ENCODE assay signal across 19 cellular contexts in the genomic region with DNA sequence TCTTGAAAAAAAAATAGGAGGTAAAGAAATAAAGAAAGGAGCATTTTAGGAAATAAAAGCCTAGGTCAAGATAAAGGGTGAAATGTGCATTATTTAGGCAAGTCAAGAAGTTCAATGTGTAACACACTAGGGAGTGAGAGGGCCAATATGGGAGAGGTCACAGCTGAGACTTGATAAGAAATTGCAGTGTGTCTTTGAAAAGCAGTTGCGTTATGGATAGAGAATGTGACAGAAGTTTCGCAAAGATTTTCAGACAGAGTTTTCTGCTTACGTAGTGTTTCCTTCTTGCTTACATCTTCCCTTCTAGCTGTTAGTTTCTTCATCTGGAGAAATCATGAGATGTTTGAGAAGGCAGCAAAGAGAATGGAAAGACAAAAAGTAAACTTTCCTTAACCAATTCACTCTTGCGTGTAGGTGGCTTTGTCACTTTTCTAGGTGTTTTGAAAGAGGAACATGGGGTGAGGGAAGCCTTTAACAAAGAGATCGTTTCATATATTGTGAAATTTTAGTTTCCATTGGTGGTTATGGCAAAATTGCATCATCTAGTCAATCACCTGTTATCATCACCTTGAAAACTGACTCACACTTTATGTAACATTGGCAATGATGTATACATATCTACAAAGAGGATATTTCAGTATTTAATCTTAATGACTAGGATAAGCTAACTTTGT.
"Had no signal": no experiment of that assay in that cellular context is flagged by ENCODE, and none has a peak within 500 bp of the region (broad histone marks: within the 10 kb centered on the region; RNA-seq: fewer than 3 reads in every experiment).

No MANE protein-coding gene starts in this region.

- DNase-seq: activated CD4-positive, CD25-positive, alpha-beta regulatory T cell treated with anti-CD3 and anti-CD28 coated beads, Interleukin-2, amount 50 U/mL, for 72 hours; activated CD8-positive, alpha-beta memory T cell treated with anti-CD3 and anti-CD28 coated beads for 24 hours; activated CD8-positive, alpha-beta memory T cell treated with anti-CD3 and anti-CD28 coated beads, Interleukin-2, amount 50 U/mL, for 48 hours; activated gamma-delta T cell treated with Interleukin-2 at 50 U/mL for 16 hours; activated T-cell treated with anti-CD3 and anti-CD28 coated beads, Interleukin-2, amount 50 U/mL, for 72 hours; effector CD8-positive, alpha-beta T cell; esophagus squamous epithelium; mesenchymal stem cell; naive thymus-derived CD8-positive, alpha-beta T cell; ovary; sigmoid colon; stimulated activated CD8-positive, alpha-beta memory T cell treated with anti-CD3 and anti-CD28 coated beads, Interleukin-4, amount 100 ng/mL, for 48 hours; stimulated activated naive CD4-positive, alpha-beta T cell; T-helper 2 cell; upper lobe of right lung had no signal

- H3K27ac ChIP-seq: cardiac muscle cell, esophagus squamous epithelium, ovary, sigmoid colon, upper lobe of right lung, VCaP had no signal

- H3K4me3 Mint-ChIP-seq: activated naive CD8-positive, alpha-beta T cell; activated T-cell treated with anti-CD3 and anti-CD28 coated beads, Interleukin-2, amount 50 U/mL, for 72 hours; dendritic cell treated with granulocyte-macrophage colony-stimulating factor and Interleukin-4, amounts not matched to agents 40 ng/mL and 50 ng/mL, for 4 days; naive thymus-derived CD8-positive, alpha-beta T cell had no signal

- H3K27me3 ChIP-seq: cardiac muscle cell, esophagus squamous epithelium, ovary, sigmoid colon, upper lobe of right lung had no signal

- H3K36me3 ChIP-seq: cardiac muscle cell, esophagus squamous epithelium, ovary, sigmoid colon, upper lobe of right lung had no signal

- H3K27me3 Mint-ChIP-seq: activated naive CD8-positive, alpha-beta T cell; dendritic cell treated with granulocyte-macrophage colony-stimulating factor and Interleukin-4, amounts not matched to agents 40 ng/mL and 50 ng/mL, for 4 days; naive thymus-derived CD8-positive, alpha-beta T cell had no signal

- H3K4me3 ChIP-seq: cardiac muscle cell, esophagus squamous epithelium, ovary, sigmoid colon, upper lobe of right lung had no signal

- H3K27ac Mint-ChIP-seq: activated naive CD8-positive, alpha-beta T cell; activated T-cell treated with anti-CD3 and anti-CD28 coated beads, Interleukin-2, amount 50 U/mL, for 72 hours; dendritic cell treated with granulocyte-macrophage colony-stimulating factor and Interleukin-4, amounts not matched to agents 40 ng/mL and 50 ng/mL, for 4 days; naive thymus-derived CD8-positive, alpha-beta T cell had no signal

- H3K36me3 Mint-ChIP-seq: activated naive CD8-positive, alpha-beta T cell; naive thymus-derived CD8-positive, alpha-beta T cell had no signal

- H3K9me3 ChIP-seq: esophagus squamous epithelium, ovary, sigmoid colon, upper lobe of right lung had no signal

- H3K4me1 Mint-ChIP-seq: naive thymus-derived CD8-positive, alpha-beta T cell had no signal

- H3K4me1 ChIP-seq: esophagus squamous epithelium, sigmoid colon, upper lobe of right lung had no signal
